Comparison of ENCODE assay signal across 12 cellular contexts in the genomic region with DNA sequence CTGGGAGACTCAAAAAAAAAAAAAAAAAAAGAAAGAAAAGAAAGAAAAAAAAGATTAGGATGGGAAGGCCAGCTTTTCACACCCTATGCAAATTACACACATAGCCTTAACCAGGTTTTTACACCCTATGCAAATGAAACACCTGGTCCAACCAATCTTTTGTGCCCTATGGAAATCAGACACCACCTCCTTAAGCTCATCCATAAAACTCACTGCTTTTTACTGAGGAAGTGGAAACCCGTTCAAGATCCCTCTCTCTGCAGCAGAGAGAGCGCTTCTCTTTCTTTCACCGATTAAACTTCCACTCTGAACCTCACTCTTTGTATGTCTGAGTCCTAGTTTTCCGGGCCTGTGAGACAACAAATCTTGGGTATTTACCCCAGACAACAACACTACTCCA. TPM values are rescaled to one million over a fixed set of nuclear protein-coding genes. Genes with fewer than 3 reads are reported as not detected.
DNase-seq lines count a peak whose midpoint lies in the region; ATAC-seq and TF ChIP-seq lines count a peak whose summit lies in the region.
"Had no signal": no experiment of that assay in that cellular context is flagged by ENCODE, and none has a peak within 500 bp of the region (broad histone marks: within the 10 kb centered on the region; RNA-seq: fewer than 3 reads in every experiment).

No MANE protein-coding gene starts in this region.

- H3K36me3 ChIP-seq in left ventricle myocardium inferior = no peaks in the 10 kb centered on the region
- H3K36me3 ChIP-seq: right atrium auricular region had no signal

- H3K27me3 ChIP-seq in left ventricle myocardium inferior (ENCODE audit: low read depth) = peaks cover 25% of the 10 kb centered on the region
- H3K27me3 ChIP-seq in layer of hippocampus (ENCODE audit: control insufficient read depth, insufficient read depth, low read length) = no peaks in the 10 kb centered on the region
- H3K27me3 ChIP-seq: right atrium auricular region had no signal

- DNase-seq in left ventricle myocardium inferior (no peak), cardiac septum (ENCODE audit: low spot score) (no peak), RWPE1 (ENCODE audit: low spot score) (no peak), Ammon's horn (ENCODE audit: low spot score) (no peak), retina (no peak)
- DNase-seq in NK-92 treated with Interleukin-12 subunit alpha and Interleukin-12 subunit beta, amount 100 ng/mL, for 24 hours (lab: John Stamatoyannopoulos, UW) = no peak
- DNase-seq: activated naive CD4-positive, alpha-beta T cell; stimulated activated CD4-positive, alpha-beta T cell treated with anti-CD3 and anti-CD28 coated beads, Interleukin-1b, Interleukin-23, amount 100 ng/mL, for 48 hours; SW 1271 had no signal

- no peak for ATAC-seq in GM19397 (IDR thresholded peaks at IDR 0.05; ENCODE audit: unreplicated experiment)

- POLR2A ChIA-PET in RWPE1 (lab: Yijun Ruan, JAX; ENCODE audit: low non-redundant PET) = interaction anchor here (0.5 to 0.6 kb wide), 2 partner anchors 12 to 125 kb away, joined by 6 to 7 read pairs; no protein-coding TSS in a partner anchor

- CTCF ChIA-PET in RWPE1 (lab: Yijun Ruan, JAX) = no interaction called here

- no peak overlapping the region for H3K4me3 ChIP-seq in left ventricle myocardium inferior
- H3K4me3 ChIP-seq: right atrium auricular region had no signal

- no peak for TF ChIP-seq CTCF in left ventricle myocardium inferior (IDR thresholded peaks at IDR 0.05; ENCODE audit: borderline replicate concordance)
- no peak for TF ChIP-seq CTCF in RWPE1 (conservative IDR thresholded peaks at IDR 0.05; ENCODE audit: low read depth)

- intact Hi-C loops in left ventricle myocardium inferior (cut with micrococcal nuclease) (no loop called here), cardiac septum (cut with DNase I) (no loop called here)

- H3K27ac ChIP-seq in left ventricle myocardium inferior (replicated peaks) = peak overlapping the region; percentile 74
- H3K27ac ChIP-seq in RWPE1 = peak overlapping the region; percentile 91
- peak overlapping the region; percentile 13 for H3K27ac ChIP-seq in layer of hippocampus (ENCODE audit: low read depth, low read length)

- no peaks in the 10 kb centered on the region for H3K9me3 ChIP-seq in left ventricle myocardium inferior (replicated peaks)
- H3K9me3 ChIP-seq: right atrium auricular region had no signal

- H3K4me1 ChIP-seq in left ventricle myocardium inferior = peaks cover 6% of the 10 kb centered on the region

RNA-seq across cellular contexts. Expression of gene HOMER3, which starts 25.3 kb away (rescaled TPM):
- total RNA-seq in left ventricle myocardium inferior = 14.7 TPM
- 15.6 TPM for total RNA-seq in cardiac septum

RNA-seq across cellular contexts. Expression of gene DDX49, which starts 46.8 kb away (rescaled TPM):
- total RNA-seq in left ventricle myocardium inferior (22.4 TPM), cardiac septum (22.9 TPM)

RNA-seq across cellular contexts. Expression of gene COPE, which starts 47.1 kb away (rescaled TPM):
- total RNA-seq in left ventricle myocardium inferior (128 TPM), cardiac septum (133 TPM)

Comparison
In these comparisons a context has a peak if more than half of its experiments do, and no peak if none do; other contexts are left out.
1. H3K27ac ChIP-seq: peak in every context shown above with its lines; median percentile 91 in RWPE1; 74 in left ventricle myocardium inferior; 13 in layer of hippocampus.